9 cellular contexts compared by ENCODE assay signal in genomic region chr2:135962401-135963138, GRCh38. TPM values are rescaled to one million over a fixed set of nuclear protein-coding genes. Genes with fewer than 3 reads are reported as not detected.
A peak's percentile ranks its signal among the peaks of the same experiment; 100 is the strongest.
DNase-seq lines count a peak whose midpoint lies in the region; ATAC-seq and TF ChIP-seq lines count a peak whose summit lies in the region.
"Had no signal": no experiment of that assay in that cellular context is flagged by ENCODE, and none has a peak within 500 bp of the region (broad histone marks: within the 10 kb centered on the region; RNA-seq: fewer than 3 reads in every experiment).

No MANE protein-coding gene starts in this region.

- TF ChIP-seq POLR2A in uterus (IDR thresholded peaks at IDR 0.05), result no peak

- H3K36me3 ChIP-seq in uterus (no peaks in the 10 kb centered on the region), brain microvascular endothelial cell (replicated peaks) (no peaks in the 10 kb centered on the region)

- TF ChIP-seq CTCF in uterus (IDR thresholded peaks at IDR 0.05) (no peak), brain microvascular endothelial cell (IDR thresholded peaks at IDR 0.05; ENCODE audit: low read depth, low read length, missing control alignments) (no peak)

- peak; percentile 61 to 67 for ATAC-seq in activated T-cell treated with anti-CD3 and anti-CD28 coated beads, Interleukin-2, amount 50 U/mL, for 4 hours
- ATAC-seq in HG03354 (IDR thresholded peaks at IDR 0.05; ENCODE audit: poor library complexity, severe bottlenecking, unreplicated experiment), result peak; percentile 70
- peak; percentile 67 for ATAC-seq in stimulated activated effector memory CD8-positive, alpha-beta T cell treated with anti-CD3 and anti-CD28 coated beads, Interleukin-12 subunit alpha, Interleukin-12 subunit beta, amount 100 ng/mL, for 72 hours

- peak overlapping the region; percentile 93 for H3K27ac Mint-ChIP-seq in activated naive CD8-positive, alpha-beta T cell
- H3K27ac Mint-ChIP-seq in stimulated activated effector memory CD8-positive, alpha-beta T cell treated with anti-CD3 and anti-CD28 coated beads, Interleukin-12 subunit alpha, Interleukin-12 subunit beta, amount 100 ng/mL, for 72 hours, result peak overlapping the region; percentile 79

- intact Hi-C loops in uterus (cut with DNase I; ENCODE audit: low total_unique reads), result no loop called here

- no peaks in the 10 kb centered on the region for H3K27me3 Mint-ChIP-seq in activated T-cell treated with anti-CD3 and anti-CD28 coated beads, Interleukin-2, amount 50 U/mL, for 4 hours (ENCODE audit: low read depth)
- no peaks in the 10 kb centered on the region for H3K27me3 Mint-ChIP-seq in activated naive CD8-positive, alpha-beta T cell

- in situ Hi-C loops in brain microvascular endothelial cell (cut with HindIII; ENCODE audit: low pct_ligation_motif_present, low sequenced_read_pairs), result no loop called here

- H3K36me3 Mint-ChIP-seq in activated T-cell treated with anti-CD3 and anti-CD28 coated beads, Interleukin-2, amount 50 U/mL, for 4 hours (ENCODE audit: insufficient read depth), result peaks cover 23% of the 10 kb centered on the region
- peaks cover 4% of the 10 kb centered on the region for H3K36me3 Mint-ChIP-seq in activated naive CD8-positive, alpha-beta T cell
- peaks cover 94% of the 10 kb centered on the region for H3K36me3 Mint-ChIP-seq in stimulated activated effector memory CD8-positive, alpha-beta T cell treated with anti-CD3 and anti-CD28 coated beads, Interleukin-12 subunit alpha, Interleukin-12 subunit beta, amount 100 ng/mL, for 72 hours

- no peak overlapping the region for H3K4me3 ChIP-seq in uterus
- no peak overlapping the region for H3K4me3 ChIP-seq in brain microvascular endothelial cell (ENCODE audit: low read depth, low read length)

- peaks cover 0 to 5% of the 10 kb centered on the region in 2 donors for H3K4me1 ChIP-seq in uterus

- no peaks in the 10 kb centered on the region for H3K9me3 Mint-ChIP-seq in activated T-cell treated with anti-CD3 and anti-CD28 coated beads, Interleukin-2, amount 50 U/mL, for 4 hours
- H3K9me3 Mint-ChIP-seq in activated naive CD8-positive, alpha-beta T cell (ENCODE audit: low read depth), result no peaks in the 10 kb centered on the region
- H3K9me3 Mint-ChIP-seq in stimulated activated effector memory CD8-positive, alpha-beta T cell treated with anti-CD3 and anti-CD28 coated beads, Interleukin-12 subunit alpha, Interleukin-12 subunit beta, amount 100 ng/mL, for 72 hours, result no peaks in the 10 kb centered on the region

- H3K27ac ChIP-seq in uterus (no peak overlapping the region), brain microvascular endothelial cell (no peak overlapping the region)

- H3K9me3 ChIP-seq in uterus, result no peaks in the 10 kb centered on the region

- no peak for DNase-seq in activated T-cell treated with anti-CD3 and anti-CD28 coated beads, Interleukin-2, amount 50 U/mL, for 4 hours
- no peak for DNase-seq in activated T-cell treated with anti-CD3 and anti-CD28 coated beads for 4 hours
- DNase-seq in stimulated activated effector memory CD8-positive, alpha-beta T cell treated with anti-CD3 and anti-CD28 coated beads, Interleukin-12 subunit alpha, Interleukin-12 subunit beta, amount 100 ng/mL, for 72 hours (ENCODE audit: low spot score in 2 of 2), result no peak
- DNase-seq in uterus, result no peak
- DNase-seq in brain microvascular endothelial cell, result no peak
- no peak for DNase-seq in nucleus accumbens (lab: John Stamatoyannopoulos, UW)
- DNase-seq: hippocampal formation had no signal

- peaks cover 51% of the 10 kb centered on the region for H3K4me1 Mint-ChIP-seq in activated T-cell treated with anti-CD3 and anti-CD28 coated beads, Interleukin-2, amount 50 U/mL, for 4 hours (ENCODE audit: low read depth)
- H3K4me1 Mint-ChIP-seq in activated naive CD8-positive, alpha-beta T cell (ENCODE audit: low read depth), result peaks cover 66% of the 10 kb centered on the region
- peaks cover 28% of the 10 kb centered on the region for H3K4me1 Mint-ChIP-seq in stimulated activated effector memory CD8-positive, alpha-beta T cell treated with anti-CD3 and anti-CD28 coated beads, Interleukin-12 subunit alpha, Interleukin-12 subunit beta, amount 100 ng/mL, for 72 hours

- H3K4me3 Mint-ChIP-seq in activated T-cell treated with anti-CD3 and anti-CD28 coated beads, Interleukin-2, amount 50 U/mL, for 4 hours, result peak overlapping the region; percentile 39
- H3K4me3 Mint-ChIP-seq in activated naive CD8-positive, alpha-beta T cell, result peak overlapping the region; percentile 40
- H3K4me3 Mint-ChIP-seq in stimulated activated effector memory CD8-positive, alpha-beta T cell treated with anti-CD3 and anti-CD28 coated beads, Interleukin-12 subunit alpha, Interleukin-12 subunit beta, amount 100 ng/mL, for 72 hours, result peak overlapping the region; percentile 45

- H3K27me3 ChIP-seq in uterus (no peaks in the 10 kb centered on the region), brain microvascular endothelial cell (replicated peaks) (no peaks in the 10 kb centered on the region)

RNA-seq across cellular contexts. Expression of gene DARS1, which starts 22.9 kb away (rescaled TPM):
- total RNA-seq in activated T-cell treated with anti-CD3 and anti-CD28 coated beads, Interleukin-2, amount 50 U/mL, for 4 hours, result 100 to 1,000 TPM in 2 of 3 donors, 10 to 100 TPM in 1; 97.8 to 107 (median 103) TPM
- total RNA-seq in uterus, result 100 to 1,000 TPM in 1 of 4 donors, 10 to 100 TPM in 3; 27.1 to 127 (median 62.1) TPM
